Comparison of ENCODE assay signal across 9 cellular contexts in the genomic region with DNA sequence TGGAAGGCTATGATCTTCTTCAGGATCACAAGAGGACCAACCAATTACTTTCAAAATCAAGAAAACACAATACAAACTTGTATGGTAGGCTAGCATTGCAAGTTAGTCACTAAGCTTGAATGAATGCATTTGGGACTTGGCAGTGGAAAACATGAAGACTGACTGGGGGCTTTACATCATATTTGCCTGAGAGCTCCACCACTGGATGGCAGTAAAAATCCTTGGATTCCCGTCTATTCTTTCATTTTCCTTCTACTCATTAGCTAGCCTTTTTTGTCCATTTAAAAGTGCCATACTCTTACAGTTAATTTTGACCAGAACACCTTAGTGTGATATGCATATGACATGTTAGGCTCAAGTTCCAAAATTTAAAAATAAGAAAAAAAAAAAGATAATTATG.
DNase-seq lines count a peak whose midpoint lies in the region; ATAC-seq, FAIRE-seq and TF ChIP-seq lines count a peak whose summit lies in the region.
"Had no signal": no experiment of that assay in that cellular context is flagged by ENCODE, and none has a peak within 500 bp of the region (broad histone marks: within the 10 kb centered on the region; RNA-seq: fewer than 3 reads in every experiment).

No MANE protein-coding gene starts in this region.

- H3K27ac ChIP-seq in right atrium auricular region = no peak overlapping the region
- H3K27ac ChIP-seq in SJSA1 = peak overlapping the region; percentile 86

- H3K27me3 ChIP-seq in right atrium auricular region (no peaks in the 10 kb centered on the region), SJSA1 (replicated peaks) (no peaks in the 10 kb centered on the region)

- H3K36me3 ChIP-seq in right atrium auricular region (no peaks in the 10 kb centered on the region), SJSA1 (peaks cover 6% of the 10 kb centered on the region; the same call in 1 of the 2 replicates)

- FAIRE-seq in urothelium cell line (lab: Jason Lieb, UNC) = no peak

- intact Hi-C loops in Right ventricle myocardium inferior (cut with DNase I) = loop anchor here (2.0 kb wide), 1 partner anchor 28 kb away; no protein-coding TSS in a partner anchor
- intact Hi-C loops in activated T-helper 1 cell treated with anti-CD3 and anti-CD28 coated beads, Interleukin-12 subunit alpha, Interleukin-12 subunit beta, Interleukin-2, Interleukin-4 antibody, amounts not matched to agents 30 ng/mL and 10 ng/mL and 1 ng/mL, durations not matched to agents 14 hours and 24 hours and 36 hours (cut with micrococcal nuclease) = loop anchor here (1.0 kb wide), 1 partner anchor 170 kb away; no protein-coding TSS in a partner anchor

- H3K9me3 Mint-ChIP-seq in activated T-helper 1 cell treated with anti-CD3 and anti-CD28 coated beads, Interleukin-12 subunit alpha, Interleukin-12 subunit beta, Interleukin-2, Interleukin-4 antibody, amounts not matched to agents 30 ng/mL and 10 ng/mL and 1 ng/mL, durations not matched to agents 14 hours and 24 hours and 36 hours = no peaks in the 10 kb centered on the region

- TF ChIP-seq CTCF in right atrium auricular region (IDR thresholded peaks at IDR 0.05) = peak in 1 of 2 donors; percentile 68

- no peak overlapping the region for H3K4me3 Mint-ChIP-seq in activated T-helper 1 cell treated with anti-CD3 and anti-CD28 coated beads, Interleukin-12 subunit alpha, Interleukin-12 subunit beta, Interleukin-2, Interleukin-4 antibody, amounts not matched to agents 30 ng/mL and 10 ng/mL and 1 ng/mL, durations not matched to agents 14 hours and 24 hours and 36 hours

- ATAC-seq in Right ventricle myocardium inferior = peak; percentile 39

- H3K9me3 ChIP-seq in right atrium auricular region (peaks cover 0 to 6% of the 10 kb centered on the region in 2 donors), SJSA1 (replicated peaks) (no peaks in the 10 kb centered on the region)

- H3K27me3 Mint-ChIP-seq in activated T-helper 1 cell treated with anti-CD3 and anti-CD28 coated beads, Interleukin-12 subunit alpha, Interleukin-12 subunit beta, Interleukin-2, Interleukin-4 antibody, amounts not matched to agents 30 ng/mL and 10 ng/mL and 1 ng/mL, durations not matched to agents 14 hours and 24 hours and 36 hours (ENCODE audit: insufficient read depth) = peaks cover 12% of the 10 kb centered on the region

- DNase-seq in Right ventricle myocardium inferior (ENCODE audit: missing footprints) (no peak), right atrium auricular region (ENCODE audit: low spot score) (no peak), SJSA1 (ENCODE audit: low read depth in 1 of 2, low spot score in 2 of 2) (peak in 1 of 2 experiments; percentile 49), globus pallidus (ENCODE audit: low spot score) (peak; percentile 68), urothelium cell line (ENCODE audit: low spot score) (peak; percentile 21), activated gamma-delta T cell (lab: John Stamatoyannopoulos, UW) (no peak)
- no peak for DNase-seq in NK-92 treated with Interleukin-12 subunit alpha and Interleukin-12 subunit beta, amount 100 ng/mL, for 24 hours (lab: John Stamatoyannopoulos, UW)
- DNase-seq in activated T-helper 1 cell treated with anti-CD3 and anti-CD28 coated beads, Interleukin-12 subunit alpha, Interleukin-12 subunit beta, Interleukin-2, Interleukin-4 antibody, amounts not matched to agents 30 ng/mL and 10 ng/mL and 1 ng/mL, durations not matched to agents 14 hours and 24 hours and 36 hours (ENCODE audit: low spot score) = no peak
- DNase-seq: NCI-H1048 had no signal

- H3K4me3 ChIP-seq in right atrium auricular region (no peak overlapping the region), SJSA1 (no peak overlapping the region)

- no peaks in the 10 kb centered on the region for H3K4me1 Mint-ChIP-seq in activated T-helper 1 cell treated with anti-CD3 and anti-CD28 coated beads, Interleukin-12 subunit alpha, Interleukin-12 subunit beta, Interleukin-2, Interleukin-4 antibody, amounts not matched to agents 30 ng/mL and 10 ng/mL and 1 ng/mL, durations not matched to agents 14 hours and 24 hours and 36 hours (ENCODE audit: low read depth)

- H3K4me1 ChIP-seq in right atrium auricular region (no peaks in the 10 kb centered on the region), SJSA1 (replicated peaks) (peaks cover 41% of the 10 kb centered on the region)

- H3K27ac Mint-ChIP-seq in activated T-helper 1 cell treated with anti-CD3 and anti-CD28 coated beads, Interleukin-12 subunit alpha, Interleukin-12 subunit beta, Interleukin-2, Interleukin-4 antibody, amounts not matched to agents 30 ng/mL and 10 ng/mL and 1 ng/mL, durations not matched to agents 14 hours and 24 hours and 36 hours = no peak overlapping the region

- no peaks in the 10 kb centered on the region for H3K36me3 Mint-ChIP-seq in activated T-helper 1 cell treated with anti-CD3 and anti-CD28 coated beads, Interleukin-12 subunit alpha, Interleukin-12 subunit beta, Interleukin-2, Interleukin-4 antibody, amounts not matched to agents 30 ng/mL and 10 ng/mL and 1 ng/mL, durations not matched to agents 14 hours and 24 hours and 36 hours (ENCODE audit: low read depth)

Comparison
In these comparisons a context has a peak if more than half of its experiments do, and no peak if none do; other contexts are left out.
1. DNase-seq: peak in globus pallidus (single experiment) and urothelium cell line (single experiment); none in Right ventricle myocardium inferior (single experiment), right atrium auricular region (single experiment), NK-92 treated with Interleukin-12 subunit alpha and Interleukin-12 subunit beta, amount 100 ng/mL, for 24 hours (single experiment), activated gamma-delta T cell (single experiment) and activated T-helper 1 cell treated with anti-CD3 and anti-CD28 coated beads, Interleukin-12 subunit alpha, Interleukin-12 subunit beta, Interleukin-2, Interleukin-4 antibody, amounts not matched to agents 30 ng/mL and 10 ng/mL and 1 ng/mL, durations not matched to agents 14 hours and 24 hours and 36 hours (single experiment).